12 cellular contexts compared by ENCODE assay signal in genomic region chr17:17109896-17110295, GRCh38.
DNase-seq lines count a peak whose midpoint lies in the region; ATAC-seq and TF ChIP-seq lines count a peak whose summit lies in the region.
"Had no signal": no experiment of that assay in that cellular context is flagged by ENCODE, and none has a peak within 500 bp of the region (broad histone marks: within the 10 kb centered on the region; RNA-seq: fewer than 3 reads in every experiment).

No MANE protein-coding gene starts in this region.

- peak overlapping the region; percentile 70 to 78 (median 74) for H3K27ac ChIP-seq in stomach
- H3K27ac ChIP-seq in SK-N-SH (ENCODE audit: low read depth in 2 of 2, low read length in 1 of 2) = no peak overlapping the region; a peak in 1 of 4 replicates
- H3K27ac ChIP-seq: brain microvascular endothelial cell had no signal

- H3K9me3 ChIP-seq in stomach = no peaks in the 10 kb centered on the region
- H3K9me3 ChIP-seq in SK-N-SH = no peaks in the 10 kb centered on the region
- H3K9me3 ChIP-seq: sigmoid colon had no signal

- H3K4me3 ChIP-seq in stomach (no peak overlapping the region), SK-N-SH (ENCODE audit: low read depth in 2 of 2, low read length in 1 of 2) (no peak overlapping the region)
- H3K4me3 ChIP-seq: sigmoid colon had no signal

- no peaks in the 10 kb centered on the region for H3K9me3 Mint-ChIP-seq in activated CD8-positive, alpha-beta memory T cell treated with anti-CD3 and anti-CD28 coated beads, Interleukin-2, amount 10 ng/mL, durations not matched to agents 7 days and 5 days (ENCODE audit: low read depth)
- H3K9me3 Mint-ChIP-seq in activated T-helper 1 cell treated with anti-CD3 and anti-CD28 coated beads, Interleukin-12 subunit alpha, Interleukin-12 subunit beta, Interleukin-2, Interleukin-4 antibody, amounts not matched to agents 30 ng/mL and 10 ng/mL and 1 ng/mL, durations not matched to agents 14 hours and 24 hours and 36 hours = no peaks in the 10 kb centered on the region

- peak; percentile 25 for ATAC-seq in activated CD8-positive, alpha-beta memory T cell treated with anti-CD3 and anti-CD28 coated beads, Interleukin-2, amount 10 ng/mL, durations not matched to agents 7 days and 5 days
- peak in 1 of 2 donors; percentile 28 for ATAC-seq in left cardiac atrium

- H3K36me3 Mint-ChIP-seq in activated CD8-positive, alpha-beta memory T cell treated with anti-CD3 and anti-CD28 coated beads, Interleukin-2, amount 10 ng/mL, durations not matched to agents 7 days and 5 days = no peaks in the 10 kb centered on the region
- H3K36me3 Mint-ChIP-seq in activated T-helper 1 cell treated with anti-CD3 and anti-CD28 coated beads, Interleukin-12 subunit alpha, Interleukin-12 subunit beta, Interleukin-2, Interleukin-4 antibody, amounts not matched to agents 30 ng/mL and 10 ng/mL and 1 ng/mL, durations not matched to agents 14 hours and 24 hours and 36 hours (ENCODE audit: low read depth) = peaks cover 4% of the 10 kb centered on the region

- H3K4me1 Mint-ChIP-seq in activated CD8-positive, alpha-beta memory T cell treated with anti-CD3 and anti-CD28 coated beads, Interleukin-2, amount 10 ng/mL, durations not matched to agents 7 days and 5 days = peaks cover 44% of the 10 kb centered on the region
- H3K4me1 Mint-ChIP-seq in activated T-helper 1 cell treated with anti-CD3 and anti-CD28 coated beads, Interleukin-12 subunit alpha, Interleukin-12 subunit beta, Interleukin-2, Interleukin-4 antibody, amounts not matched to agents 30 ng/mL and 10 ng/mL and 1 ng/mL, durations not matched to agents 14 hours and 24 hours and 36 hours (ENCODE audit: low read depth) = peaks cover 60% of the 10 kb centered on the region

- intact Hi-C loops in activated T-helper 1 cell treated with anti-CD3 and anti-CD28 coated beads, Interleukin-12 subunit alpha, Interleukin-12 subunit beta, Interleukin-2, Interleukin-4 antibody, amounts not matched to agents 30 ng/mL and 10 ng/mL and 1 ng/mL, durations not matched to agents 14 hours and 24 hours and 36 hours (cut with micrococcal nuclease) = no loop called here
- intact Hi-C loops in left cardiac atrium (cut with DNase I) = loop anchor here in 1 of 2 donors (10.0 kb wide), 2 partner anchors 65 to 105 kb away; partner anchors contain the start of gene MPRIP
- intact Hi-C loops in stomach (cut with DNase I; ENCODE audit: low total_unique reads) = no loop called here

- H3K4me1 ChIP-seq in stomach (peaks cover 58 to 87% (median 72%) of the 10 kb centered on the region in 4 donors), SK-N-SH (ENCODE audit: control insufficient read depth in 1 of 2, insufficient read depth in 2 of 2, low read depth in 1 of 2, low read length in 1 of 2) (peaks cover 0 to 49% of the 10 kb centered on the region in 2 experiments; a peak in 1 of 4 replicates)

- peaks cover 96% of the 10 kb centered on the region for H4K20me1 ChIP-seq in SK-N-SH (ENCODE audit: insufficient read depth)

- 17 to 30% (median 25%) methylated on average over 5 of the region's 5 CpGs for WGBS in stomach, 5 donors
- WGBS in SK-N-SH (ENCODE audit: low lambda C conversion rate) = 90% methylated on average over 5 of the region's 5 CpGs

- H3K4me3 Mint-ChIP-seq in activated CD8-positive, alpha-beta memory T cell treated with anti-CD3 and anti-CD28 coated beads, Interleukin-2, amount 10 ng/mL, durations not matched to agents 7 days and 5 days = no peak overlapping the region
- no peak overlapping the region for H3K4me3 Mint-ChIP-seq in activated T-helper 1 cell treated with anti-CD3 and anti-CD28 coated beads, Interleukin-12 subunit alpha, Interleukin-12 subunit beta, Interleukin-2, Interleukin-4 antibody, amounts not matched to agents 30 ng/mL and 10 ng/mL and 1 ng/mL, durations not matched to agents 14 hours and 24 hours and 36 hours

- H3K27me3 Mint-ChIP-seq in activated CD8-positive, alpha-beta memory T cell treated with anti-CD3 and anti-CD28 coated beads, Interleukin-2, amount 10 ng/mL, durations not matched to agents 7 days and 5 days = no peaks in the 10 kb centered on the region
- H3K27me3 Mint-ChIP-seq in activated T-helper 1 cell treated with anti-CD3 and anti-CD28 coated beads, Interleukin-12 subunit alpha, Interleukin-12 subunit beta, Interleukin-2, Interleukin-4 antibody, amounts not matched to agents 30 ng/mL and 10 ng/mL and 1 ng/mL, durations not matched to agents 14 hours and 24 hours and 36 hours (ENCODE audit: insufficient read depth) = no peaks in the 10 kb centered on the region

- no peaks in the 10 kb centered on the region for H3F3A ChIP-seq in SK-N-SH (replicated peaks; ENCODE audit: insufficient read depth)

- CTCF ChIA-PET in activated CD8-positive, alpha-beta memory T cell treated with anti-CD3 and anti-CD28 coated beads, Interleukin-2, amount 10 ng/mL, durations not matched to agents 7 days and 5 days (lab: Charles Lee) = interaction anchor here (0.8 to 1.6 kb wide), 3 partner anchors 9 to 16 kb away, joined by 3 to 7 read pairs (median 5); no protein-coding TSS in a partner anchor
- CTCF ChIA-PET in SK-N-SH (lab: Yijun Ruan, JAX) = interaction anchor here (1.6 kb wide), 1 partner anchor 112 kb away, joined by 5 read pairs; no protein-coding TSS in a partner anchor

- POLR2A ChIA-PET in SK-N-SH (lab: Yijun Ruan, JAX) = no interaction called here

- H2AFZ ChIP-seq in SK-N-SH (ENCODE audit: low read depth) = no peak overlapping the region

- H3K9ac ChIP-seq in SK-N-SH = no peak overlapping the region

- TF ChIP-seq EP300 in stomach (IDR thresholded peaks at IDR 0.05) (no peak), SK-N-SH (IDR thresholded peaks at IDR 0.05; ENCODE audit: borderline replicate concordance in 1 of 2, low read depth in 1 of 2, low read length in 1 of 2) (no peak)

- H3K27ac Mint-ChIP-seq in activated CD8-positive, alpha-beta memory T cell treated with anti-CD3 and anti-CD28 coated beads, Interleukin-2, amount 10 ng/mL, durations not matched to agents 7 days and 5 days = peak overlapping the region; percentile 45
- peak overlapping the region; percentile 60 for H3K27ac Mint-ChIP-seq in activated T-helper 1 cell treated with anti-CD3 and anti-CD28 coated beads, Interleukin-12 subunit alpha, Interleukin-12 subunit beta, Interleukin-2, Interleukin-4 antibody, amounts not matched to agents 30 ng/mL and 10 ng/mL and 1 ng/mL, durations not matched to agents 14 hours and 24 hours and 36 hours

- H3K79me2 ChIP-seq in SK-N-SH (ENCODE audit: insufficient read depth) = peaks cover 94% of the 10 kb centered on the region

- H3K27me3 ChIP-seq in stomach (no peaks in the 10 kb centered on the region), SK-N-SH (ENCODE audit: insufficient read depth) (no peaks in the 10 kb centered on the region)
- H3K27me3 ChIP-seq: brain microvascular endothelial cell, sigmoid colon had no signal

- H3K36me3 ChIP-seq in stomach (peaks cover 0 to 8% (median 3%) of the 10 kb centered on the region in 4 donors), SK-N-SH (replicated peaks in 1 of 2; ENCODE audit: control insufficient read depth in 1 of 2, insufficient read depth in 2 of 2, low read length in 1 of 2) (peaks cover 4 to 10% of the 10 kb centered on the region in 2 experiments)
- H3K36me3 ChIP-seq: sigmoid colon had no signal

- TF ChIP-seq CTCF in stomach (IDR thresholded peaks at IDR 0.05) = no peak
- TF ChIP-seq CTCF in SK-N-SH (IDR thresholded peaks at IDR 0.05) = no peak

- H3K9me2 ChIP-seq in SK-N-SH = no peaks in the 10 kb centered on the region

- TF ChIP-seq POLR2A in stomach (IDR thresholded peaks at IDR 0.05) = no peak

- no peak overlapping the region for H3K4me2 ChIP-seq in SK-N-SH

- TF ChIP-seq RAD21 in SK-N-SH (IDR thresholded peaks at IDR 0.05; ENCODE audit: low read length) = no peak

- DNase-seq in activated CD8-positive, alpha-beta memory T cell treated with anti-CD3 and anti-CD28 coated beads, Interleukin-2, amount 10 ng/mL, durations not matched to agents 7 days and 5 days = peak; percentile 45
- DNase-seq in activated CD8-positive, alpha-beta memory T cell treated with anti-CD3 and anti-CD28 coated beads, Interleukin-2, amount 50 U/mL, for 48 hours = no peak
- no peak for DNase-seq in activated T-helper 1 cell treated with anti-CD3 and anti-CD28 coated beads, Interleukin-12 subunit alpha, Interleukin-12 subunit beta, Interleukin-2, Interleukin-4 antibody, amounts not matched to agents 30 ng/mL and 10 ng/mL and 1 ng/mL, durations not matched to agents 14 hours and 24 hours and 36 hours (ENCODE audit: low spot score)
- DNase-seq in left cardiac atrium (peak; percentile 41), stomach (peak; percentile 65), NCI-H82 treated with DMSO at 0.1 percent for 48 hours (lab: John Stamatoyannopoulos, UW; ENCODE audit: unreplicated experiment) (no peak), NCI-H748 treated with DMSO at 0.1 percent for 48 hours (lab: John Stamatoyannopoulos, UW) (no peak), SK-N-SH (no peak)
- DNase-seq: brain microvascular endothelial cell, NCI-H2171, sigmoid colon, T1000 had no signal

TF ChIP-seq in SK-N-SH, 30 proteins besides CTCF, POLR2A, EP300 and RAD21:
- TF ChIP-seq TAF1 (IDR thresholded peaks at IDR 0.05; ENCODE audit: borderline replicate concordance, low read depth, low read length) (no peak), GATA2 (CRISPR knock-in tag; IDR thresholded peaks at IDR 0.05) (no peak), RCOR1 (IDR thresholded peaks at IDR 0.05; ENCODE audit: low read length) (no peak), IRF3 (IDR thresholded peaks at IDR 0.05; ENCODE audit: low read depth, low read length) (no peak), GABPA (IDR thresholded peaks at IDR 0.05; ENCODE audit: low read depth) (no peak), RXRA (IDR thresholded peaks at IDR 0.05; ENCODE audit: borderline replicate concordance, low read depth) (no peak), CHD2 (IDR thresholded peaks at IDR 0.05; ENCODE audit: low read length, partially characterized antibody) (no peak), ELF1 (IDR thresholded peaks at IDR 0.05) (no peak), SIN3A (IDR thresholded peaks at IDR 0.05; ENCODE audit: borderline replicate concordance, low read depth, low read length) (no peak), MEF2A (IDR thresholded peaks at IDR 0.05; ENCODE audit: borderline replicate concordance, low read depth) (no peak), SMC3 (IDR thresholded peaks at IDR 0.05; ENCODE audit: low read depth, low read length) (no peak), FOXJ3 (CRISPR knock-in tag; IDR thresholded peaks at IDR 0.05) (no peak)

Comparison
In these comparisons a context has a peak if more than half of its experiments do, and no peak if none do; other contexts are left out.
1. DNase-seq: peak in activated CD8-positive, alpha-beta memory T cell treated with anti-CD3 and anti-CD28 coated beads, Interleukin-2, amount 10 ng/mL, durations not matched to agents 7 days and 5 days (single experiment), left cardiac atrium (single experiment) and stomach (single experiment); none in activated CD8-positive, alpha-beta memory T cell treated with anti-CD3 and anti-CD28 coated beads, Interleukin-2, amount 50 U/mL, for 48 hours (single experiment), activated T-helper 1 cell treated with anti-CD3 and anti-CD28 coated beads, Interleukin-12 subunit alpha, Interleukin-12 subunit beta, Interleukin-2, Interleukin-4 antibody, amounts not matched to agents 30 ng/mL and 10 ng/mL and 1 ng/mL, durations not matched to agents 14 hours and 24 hours and 36 hours (single experiment), NCI-H82 treated with DMSO at 0.1 percent for 48 hours (single experiment), NCI-H748 treated with DMSO at 0.1 percent for 48 hours (single experiment) and SK-N-SH (single experiment).
2. H3K27ac ChIP-seq: peak in stomach (5 of 5); none in SK-N-SH (0 of 2).